8 cellular contexts compared by ENCODE assay signal in the genomic region with DNA sequence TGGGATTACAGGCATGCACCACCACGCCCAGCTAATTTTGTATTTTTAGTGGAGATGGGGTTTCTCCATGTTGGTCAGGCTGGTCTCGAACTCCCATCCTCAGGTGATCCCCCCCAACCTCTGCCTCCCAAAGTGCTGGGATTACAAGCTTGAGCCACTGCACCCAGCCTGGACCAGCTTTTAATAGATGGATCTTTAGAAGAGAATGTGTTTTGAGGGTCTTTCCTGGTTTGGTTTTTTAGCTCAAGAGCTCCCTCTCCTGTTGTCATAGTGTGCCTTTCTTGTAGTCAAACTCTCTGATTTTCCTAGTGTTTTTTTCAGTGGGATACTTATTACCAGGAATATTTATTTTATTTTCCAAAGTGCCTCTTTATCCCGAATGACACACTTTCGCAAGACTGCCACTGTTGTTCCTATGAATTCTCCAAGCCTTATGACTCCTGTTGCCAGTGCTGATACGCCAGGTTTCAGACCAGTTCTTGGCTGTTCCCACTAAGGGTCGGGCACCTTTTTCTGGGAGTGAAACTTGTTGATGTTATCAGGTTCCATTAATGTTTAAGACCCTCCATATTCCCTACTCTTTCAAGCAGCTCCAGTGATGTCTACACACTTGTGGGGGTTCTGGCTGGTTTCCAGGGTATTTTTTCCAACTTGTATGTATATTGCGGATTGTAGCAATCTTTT. TPM values are rescaled to one million over a fixed set of nuclear protein-coding genes. Genes with fewer than 3 reads are reported as not detected.
A peak's percentile ranks its signal among the peaks of the same experiment; 100 is the strongest.
DNase-seq lines count a peak whose midpoint lies in the region; ATAC-seq and TF ChIP-seq lines count a peak whose summit lies in the region.

No MANE protein-coding gene starts in this region.

- H3K4me3 ChIP-seq in HFF-Myc (replicated peaks; ENCODE audit: low read depth, low read length), result no peak overlapping the region
- H3K4me3 ChIP-seq in PC-9, result no peak overlapping the region
- no peak overlapping the region for H3K4me3 ChIP-seq in fibroblast of mammary gland (ENCODE audit: control insufficient read depth, low read depth, low read length)

- BruUV-seq in PC-9 (replicated peaks; lab: Mats Ljungman, UMichigan), result no TSS peak

- DNase-seq in CD4-positive, alpha-beta T cell, result no peak
- DNase-seq in HFF-Myc (ENCODE audit: extremely low read depth, low read depth) (peak; percentile 48), PC-9 (peak in 1 of 2 experiments; percentile 17), fibroblast of mammary gland (ENCODE audit: low read depth) (peak; percentile 78), retina (peak; percentile 26)
- DNase-seq in effector CD8-positive, alpha-beta T cell (lab: John Stamatoyannopoulos, UW), result no peak
- DNase-seq in NK-92 treated with Interleukin-12 subunit alpha and Interleukin-12 subunit beta, amount 100 ng/mL, for 24 hours (lab: John Stamatoyannopoulos, UW), result no peak

- H3F3A ChIP-seq in PC-9 (ENCODE audit: insufficient read depth, low read depth), result peaks cover 13% of the 10 kb centered on the region; the same call in 1 of the 2 replicates

- no peak overlapping the region for H3K27ac Mint-ChIP-seq in CD4-positive, alpha-beta T cell

- no peak overlapping the region for H3K4me3 Mint-ChIP-seq in CD4-positive, alpha-beta T cell

- no peak overlapping the region for H2AFZ ChIP-seq in PC-9

- peaks cover 11% of the 10 kb centered on the region for H3K4me1 ChIP-seq in PC-9 (replicated peaks; ENCODE audit: insufficient read depth)

- no peak for ATAC-seq in CD4-positive, alpha-beta T cell (ENCODE audit: poor library complexity)
- ATAC-seq in GM19463 (IDR thresholded peaks at IDR 0.05; ENCODE audit: unreplicated experiment), result no peak

- TF ChIP-seq CTCF in CD4-positive, alpha-beta T cell (IDR thresholded peaks at IDR 0.05), result peak; percentile 52
- peak; percentile 49 for TF ChIP-seq CTCF in HFF-Myc (IDR thresholded peaks at IDR 0.05; ENCODE audit: low read depth, low read length, missing control alignments)
- TF ChIP-seq CTCF in PC-9 (conservative IDR thresholded peaks at IDR 0.05), result peak; percentile 87
- TF ChIP-seq CTCF in fibroblast of mammary gland (conservative IDR thresholded peaks at IDR 0.05; ENCODE audit: control insufficient read depth, insufficient read depth, low read depth, low read length), result peak; percentile 76

- H3K9me3 ChIP-seq in CD4-positive, alpha-beta T cell (ENCODE audit: control insufficient read depth, low read length), result no peaks in the 10 kb centered on the region
- no peaks in the 10 kb centered on the region; the same call in 1 of the 2 replicates for H3K9me3 ChIP-seq in PC-9 (ENCODE audit: insufficient read depth, low read depth)

- H3K9me3 Mint-ChIP-seq in CD4-positive, alpha-beta T cell, result no peaks in the 10 kb centered on the region

- no peak overlapping the region for H3K27ac ChIP-seq in CD4-positive, alpha-beta T cell (ENCODE audit: low read depth, low read length)
- no peak overlapping the region for H3K27ac ChIP-seq in PC-9

- no peaks in the 10 kb centered on the region for H4K20me1 ChIP-seq in PC-9 (ENCODE audit: insufficient read depth)

- intact Hi-C loops in CD4-positive, alpha-beta T cell (cut with DNase I, micrococcal nuclease), result loop anchor here (5.0 to 10.0 kb wide), 4 partner anchors 130 to 240 kb away; no protein-coding TSS in a partner anchor
- intact Hi-C loops in PC-9 (cut with micrococcal nuclease; ENCODE audit: unreplicated experiment), result loop anchor here (1.0 to 5.0 kb wide), 5 partner anchors 72 to 226 kb away; no protein-coding TSS in a partner anchor

- no peaks in the 10 kb centered on the region for H3K79me2 ChIP-seq in PC-9 (ENCODE audit: low read depth)

- CTCF ChIA-PET in CD4-positive, alpha-beta T cell (lab: Charles Lee), result no interaction called here
- CTCF ChIA-PET in PC-9 (lab: Charles Lee), result interaction anchor here (0.8 to 1.1 kb wide), 5 partner anchors 28 to 240 kb away, joined by 3 to 12 read pairs (median 3); a partner anchor contains a TSS

- no peak overlapping the region for H3K4me2 ChIP-seq in PC-9

- H3K9me2 ChIP-seq in PC-9 (ENCODE audit: insufficient read depth), result no peaks in the 10 kb centered on the region

- no peaks in the 10 kb centered on the region for H3K27me3 ChIP-seq in CD4-positive, alpha-beta T cell (ENCODE audit: control insufficient read depth, insufficient read depth, low read length)
- H3K27me3 ChIP-seq in PC-9 (ENCODE audit: insufficient read depth, low read depth), result no peaks in the 10 kb centered on the region

- H3K27me3 Mint-ChIP-seq in CD4-positive, alpha-beta T cell, result no peaks in the 10 kb centered on the region

- no peaks in the 10 kb centered on the region for H3K36me3 ChIP-seq in PC-9 (ENCODE audit: low read depth)

- POLR2A ChIA-PET in CD4-positive, alpha-beta T cell (lab: Charles Lee), result interaction anchor here (0.6 kb wide), 2 partner anchors 14 to 203 kb away, joined by 3 read pairs; a partner anchor contains a TSS
- POLR2A ChIA-PET in PC-9 (lab: Charles Lee; ENCODE audit: unreplicated experiment), result no interaction called here

- H3K36me3 Mint-ChIP-seq in CD4-positive, alpha-beta T cell (ENCODE audit: low read depth), result no peaks in the 10 kb centered on the region

- no peaks in the 10 kb centered on the region for H3K4me1 Mint-ChIP-seq in CD4-positive, alpha-beta T cell (ENCODE audit: low read depth)

RNA-seq across cellular contexts. Expression of a gene that starts 31.5 kb away (rescaled TPM):
- total RNA-seq in CD4-positive, alpha-beta T cell, result 1 to 10 TPM; 4.6 to 5.1 TPM
- 73.1 and 98.6 TPM in 2 replicates for total RNA-seq in PC-9 (2021)

Comparison
In these comparisons a context has a peak if more than half of its experiments do, and no peak if none do; other contexts are left out.
1. DNase-seq: peak in HFF-Myc (single experiment), fibroblast of mammary gland (single experiment) and retina (single experiment); none in CD4-positive, alpha-beta T cell (0 of 10), effector CD8-positive, alpha-beta T cell (single experiment) and NK-92 treated with Interleukin-12 subunit alpha and Interleukin-12 subunit beta, amount 100 ng/mL, for 24 hours (single experiment).
2. RNA of a gene that starts 31.5 kb away (total RNA-seq): 73.1 to 98.6 TPM in PC-9; 4.6 to 5.1 TPM in CD4-positive, alpha-beta T cell; every median in the first group is over 10 times any median in the second.
3. Peak in every context shown above with its lines, with median percentiles within 50 percentile points of each other: CTCF ChIP-seq.